Comparison of ENCODE assay signal across 8 cellular contexts in the genomic region with DNA sequence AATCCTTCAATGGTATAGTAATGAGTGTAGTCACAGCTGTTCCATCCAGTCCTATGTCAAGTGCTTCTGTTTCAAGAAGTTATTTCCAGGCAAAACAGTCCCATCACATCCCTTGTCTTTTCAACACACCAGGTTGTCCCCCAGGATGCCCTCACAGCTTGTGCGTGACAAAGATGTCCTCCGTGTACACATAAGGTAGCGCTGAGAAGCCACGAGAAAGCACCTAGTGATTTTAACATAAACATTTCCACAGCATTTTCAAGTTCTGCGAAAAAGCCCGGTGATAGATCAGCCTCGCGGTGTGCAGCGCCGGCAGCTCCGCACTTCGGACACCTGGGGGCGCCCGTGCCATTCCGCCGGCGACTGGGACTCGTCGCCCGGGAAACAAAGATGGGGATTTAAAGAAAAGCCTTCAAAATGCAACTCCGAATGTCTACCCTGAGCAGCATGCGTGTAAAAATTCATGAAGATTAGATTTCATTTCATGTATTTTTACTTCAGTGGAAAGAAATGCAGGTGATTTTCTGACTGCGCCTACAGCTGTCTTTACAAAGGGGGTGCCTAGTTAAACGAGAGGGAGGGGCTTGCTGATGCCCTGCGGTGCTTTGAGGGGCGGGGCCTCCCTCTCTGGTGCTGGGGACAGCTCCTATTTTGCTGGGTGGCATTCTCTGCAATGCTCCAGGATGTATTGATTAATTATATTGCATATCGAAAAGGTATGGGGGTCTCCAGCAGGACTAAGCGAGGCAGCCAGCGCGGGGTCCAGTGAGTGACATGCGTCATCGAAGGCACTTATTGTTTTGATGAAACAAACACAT. TPM values are rescaled to one million over a fixed set of nuclear protein-coding genes. Genes with fewer than 3 reads are reported as not detected.
A peak's percentile ranks its signal among the peaks of the same experiment; 100 is the strongest.
DNase-seq lines count a peak whose midpoint lies in the region; ATAC-seq, FAIRE-seq and TF ChIP-seq lines count a peak whose summit lies in the region.

No MANE protein-coding gene starts in this region.

- no peaks in the 10 kb centered on the region for H3K9me3 ChIP-seq in H1 (ENCODE audit: insufficient read depth in 2 of 2, low read depth in 1 of 2, low read length in 1 of 2)

- no peak overlapping the region for H3K4me3 Mint-ChIP-seq in memory B cell

- H2BK12ac ChIP-seq in H1 (ENCODE audit: low read depth, low read length) = no peak overlapping the region

- no peak overlapping the region for H3K4ac ChIP-seq in H1 (replicated peaks; ENCODE audit: insufficient read length, low read depth, low read length)

- no peaks in the 10 kb centered on the region for H3K79me1 ChIP-seq in H1 (ENCODE audit: low read depth, low read length)

- no peak for TF ChIP-seq EP300 in H1 (IDR thresholded peaks at IDR 0.05; ENCODE audit: borderline replicate concordance in 1 of 2, low read depth in 2 of 2, low read length in 2 of 2)

- peak; percentile 87 for ATAC-seq in GM18502 (IDR thresholded peaks at IDR 0.05; ENCODE audit: poor library complexity, unreplicated experiment)
- peak; percentile 59 for ATAC-seq in HG03139 (IDR thresholded peaks at IDR 0.05; ENCODE audit: unreplicated experiment)
- ATAC-seq in memory B cell (ENCODE audit: low read depth) = peak; percentile 51

- DNase-seq in NCI-H460 (ENCODE audit: extremely low read depth, low read depth) (peak; percentile 21), H1 (ENCODE audit: low read depth in 1 of 2, low spot score in 2 of 2) (peak in 1 of 2 experiments; percentile 89), memory B cell (ENCODE audit: low spot score in 2 of 2) (peak; percentile 40 to 60)
- peak; percentile 23 to 27 for DNase-seq in activated CD4-positive, alpha-beta T cell treated with anti-CD3 and anti-CD28 coated beads, Interleukin-2, amount 50 U/mL, for 4 hours
- peak; percentile 45 for DNase-seq in stimulated activated CD8-positive, alpha-beta memory T cell treated with anti-CD3 and anti-CD28 coated beads, Interleukin-4, amount 100 ng/mL, for 24 hours (ENCODE audit: low read depth)

- peak; percentile 96 to 97 for TF ChIP-seq RAD21 in H1 (IDR thresholded peaks at IDR 0.05 in 1 of 2, conservative IDR thresholded peaks at IDR 0.05 in 1 of 2; ENCODE audit: low read depth in 2 of 2, low read length in 2 of 2)

- H4K8ac ChIP-seq in H1 (ENCODE audit: extremely low read depth, insufficient read depth, low read length) = no peak overlapping the region

- peak in 2 of 3 experiments; percentile 86 to 93; a peak in 3 of 4 replicates for TF ChIP-seq CTCF in H1 (IDR thresholded peaks at IDR 0.05; ENCODE audit: control extremely low read depth in 1 of 3, insufficient read depth in 1 of 3, low read depth in 1 of 3, low read length in 3 of 3)

- H3K27me3 ChIP-seq in ACC112 (ENCODE audit: insufficient read depth, low read length) (no peaks in the 10 kb centered on the region), H1 (replicated peaks in 1 of 4; ENCODE audit: control insufficient read depth in 3 of 4, extremely low read depth in 1 of 4, insufficient read depth in 3 of 4, low read length in 3 of 4) (peaks cover 0 to 5% (median 2%) of the 10 kb centered on the region in 4 experiments; a peak in 2 of 7 replicates)

- no peaks in the 10 kb centered on the region for H3K36me3 Mint-ChIP-seq in memory B cell

- H3K14ac ChIP-seq in H1 (ENCODE audit: insufficient read length) = no peak overlapping the region

- FAIRE-seq in H1 (lab: Jason Lieb, UNC) = peak; percentile 63

- no peak overlapping the region for H4K91ac ChIP-seq in H1 (replicated peaks; ENCODE audit: insufficient read length, low read length)

- no peaks in the 10 kb centered on the region for H3K79me2 ChIP-seq in ACC112 (ENCODE audit: control insufficient read depth, insufficient read depth, low read length, unreplicated experiment)
- no peaks in the 10 kb centered on the region for H3K79me2 ChIP-seq in H1 (ENCODE audit: control insufficient read depth in 1 of 2, insufficient read depth in 2 of 2, low read length in 2 of 2)

- H3K36me3 ChIP-seq in ACC112 (ENCODE audit: insufficient read depth, low read length) (no peaks in the 10 kb centered on the region), H1 (ENCODE audit: control insufficient read depth in 2 of 4, insufficient read depth in 4 of 4, low read length in 3 of 4) (no peaks in the 10 kb centered on the region)

- H2AFZ ChIP-seq in ACC112 (ENCODE audit: low read length, unreplicated experiment) = no peak overlapping the region
- H2AFZ ChIP-seq in H1 (ENCODE audit: low read length) = 0 out of 2 replicates have a peak overlapping the region, but pooled peaks have one; percentile 37

- WGBS in H1 (ENCODE audit: extremely low coverage in 1 of 2, insufficient coverage in 1 of 2, insufficient read length in 1 of 2, insufficient replicate concordance in 2 of 2, low coverage in 1 of 2, low lambda C conversion rate in 2 of 2, missing lambda C conversion rate in 1 of 2), 2 experiments = 21% methylated on average over 32 of the region's 32 CpGs; no CpG with 5 or more reads in 1 of the 2 experiments

- H3K4me1 ChIP-seq in ACC112 (ENCODE audit: control insufficient read depth, insufficient read depth, low read length, unreplicated experiment) (peaks cover 4% of the 10 kb centered on the region), H1 (replicated peaks in 1 of 4; ENCODE audit: control insufficient read depth in 3 of 4, insufficient read depth in 4 of 4, low read length in 3 of 4) (peaks cover 0 to 10% (median 2%) of the 10 kb centered on the region in 4 experiments; a peak in 3 of 7 replicates)

- no peak overlapping the region for H3K27ac Mint-ChIP-seq in memory B cell

- H2BK120ac ChIP-seq in H1 (replicated peaks; ENCODE audit: low read depth, low read length) = no peak overlapping the region

- H4K20me1 ChIP-seq in H1 (replicated peaks in 1 of 2; ENCODE audit: control insufficient read depth in 1 of 2, insufficient read depth in 2 of 2, low read length in 2 of 2) = peaks cover 0 to 3% of the 10 kb centered on the region in 2 experiments

- no peaks in the 10 kb centered on the region for H3K9me3 Mint-ChIP-seq in memory B cell

- H3K4me1 Mint-ChIP-seq in memory B cell = peaks cover 6% of the 10 kb centered on the region

- H3K4me3 ChIP-seq in ACC112 (ENCODE audit: low read depth, low read length) (peak overlapping the region; percentile 35), H1 (ENCODE audit: extremely low read depth in 1 of 4, insufficient read depth in 2 of 4, low read depth in 3 of 4, low read length in 4 of 4) (peak overlapping the region in 3 of 4 experiments; percentile 19 to 53 (median 27); a peak in 5 of 8 replicates)

- no peak overlapping the region for H2BK15ac ChIP-seq in H1 (ENCODE audit: low read length)

- H3K27ac ChIP-seq in ACC112 (ENCODE audit: low read depth, low read length) = no peak overlapping the region
- H3K27ac ChIP-seq in H1 (ENCODE audit: low read depth, low read length) = no peak overlapping the region

- H3K56ac ChIP-seq in H1 (replicated peaks; ENCODE audit: insufficient read length, low read depth, low read length) = no peak overlapping the region

- no peaks in the 10 kb centered on the region for H3K23me2 ChIP-seq in H1 (ENCODE audit: low read depth, low read length)

- H3K9ac ChIP-seq in H1 (replicated peaks in 1 of 4; ENCODE audit: extremely low read depth in 1 of 4, low read depth in 3 of 4, low read length in 3 of 4) = no peak overlapping the region

- H3K18ac ChIP-seq in H1 (ENCODE audit: extremely low read depth, low read length) = no peak overlapping the region

- no peak overlapping the region for H2BK20ac ChIP-seq in H1 (ENCODE audit: low read length)

- H4K5ac ChIP-seq in H1 (ENCODE audit: insufficient read length, low read depth, low read length) = no peak overlapping the region

- POLR2A ChIA-PET in H1 (lab: Charles Lee; ENCODE audit: partially characterized antibody) = interaction anchor here (0.8 to 1.3 kb wide), 3 partner anchors 14 to 43 kb away, joined by 3 to 5 read pairs (median 3); no protein-coding TSS in a partner anchor

- CTCF ChIA-PET in H1 (lab: Charles Lee; ENCODE audit: partially characterized antibody) = interaction anchor here (0.5 to 13.3 kb wide), 55 partner anchors 8 to 1294 kb away, joined by 3 to 197 read pairs (median 4); a partner anchor contains a TSS

- H2BK5ac ChIP-seq in H1 (ENCODE audit: low read depth, low read length) = no peak overlapping the region

- no peak for TF ChIP-seq POLR2A in H1 (IDR thresholded peaks at IDR 0.05; ENCODE audit: control extremely low read depth in 1 of 2, low read depth in 2 of 2, low read length in 2 of 2)

- H2AK5ac ChIP-seq in H1 (ENCODE audit: low read depth, low read length) = no peak overlapping the region

- peak overlapping the region; percentile 4 to 56; a peak in 2 of 4 replicates for H3K4me2 ChIP-seq in H1 (ENCODE audit: insufficient read depth in 1 of 2, low read depth in 2 of 2, low read length in 2 of 2)

- H3K27me3 Mint-ChIP-seq in memory B cell = peaks cover 3% of the 10 kb centered on the region

- H3K23ac ChIP-seq in H1 (ENCODE audit: insufficient read length) = no peak overlapping the region

TF ChIP-seq in H1, 55 proteins besides CTCF, POLR2A, EP300 and RAD21:
- TF ChIP-seq SIN3A (conservative IDR thresholded peaks at IDR 0.05 in 1 of 2, IDR thresholded peaks at IDR 0.05 in 1 of 2; ENCODE audit: low read depth in 1 of 2, low read length in 2 of 2) = peak in 1 of 2 experiments; percentile 70; a peak in 1 of 4 replicates
- no peak for TF ChIP-seq RNF2 (IDR thresholded peaks at IDR 0.05; ENCODE audit: borderline replicate concordance, low read depth, low read length, missing control alignments, poor library complexity, severe bottlenecking)

RNA-seq across cellular contexts. Expression of a gene that starts 49.9 kb away (rescaled TPM):
- total RNA-seq in NCI-H460 (2014; rRNA removed; shearing (Covaris generic)) = not detected in 2 replicates
- not detected in 2 replicates for polyA plus RNA-seq in NCI-H460 (2014; cell fraction: nucleus; rRNA removed)
- total RNA-seq in H1 (2021; fragmentation: NEBNext Ultra II Directional; extraction: Animal tissue kit (Norgen Biotek cat#: 25700)) = not detected in 2 replicates
- polyA plus RNA-seq in H1 (2011; rRNA removed) = not detected in 2 replicates
- not detected for polyA plus RNA-seq in H1 (2011; cell fraction: cytosol; rRNA removed)
- polyA plus RNA-seq in H1 (2011; cell fraction: nucleus; rRNA removed) = not detected
- not detected in 4 replicates for polyA plus RNA-seq in H1 (2012, experiment 1 of 2)
- not detected for polyA plus RNA-seq in H1 (2012, experiment 2 of 2)
- not detected for polyA plus RNA-seq in H1 (2013, experiment 1 of 2)
- not detected for polyA plus RNA-seq in H1 (2013, experiment 2 of 2)
- not detected in 2 replicates for polyA minus RNA-seq in H1 (2011; rRNA and poly(A)+ RNA removed)
- polyA minus RNA-seq in H1 (2011; cell fraction: cytosol; rRNA and poly(A)+ RNA removed) = not detected
- polyA minus RNA-seq in H1 (2011; cell fraction: nucleus; rRNA and poly(A)+ RNA removed) = not detected
